12 cellular contexts compared by ENCODE assay signal in the genomic region with DNA sequence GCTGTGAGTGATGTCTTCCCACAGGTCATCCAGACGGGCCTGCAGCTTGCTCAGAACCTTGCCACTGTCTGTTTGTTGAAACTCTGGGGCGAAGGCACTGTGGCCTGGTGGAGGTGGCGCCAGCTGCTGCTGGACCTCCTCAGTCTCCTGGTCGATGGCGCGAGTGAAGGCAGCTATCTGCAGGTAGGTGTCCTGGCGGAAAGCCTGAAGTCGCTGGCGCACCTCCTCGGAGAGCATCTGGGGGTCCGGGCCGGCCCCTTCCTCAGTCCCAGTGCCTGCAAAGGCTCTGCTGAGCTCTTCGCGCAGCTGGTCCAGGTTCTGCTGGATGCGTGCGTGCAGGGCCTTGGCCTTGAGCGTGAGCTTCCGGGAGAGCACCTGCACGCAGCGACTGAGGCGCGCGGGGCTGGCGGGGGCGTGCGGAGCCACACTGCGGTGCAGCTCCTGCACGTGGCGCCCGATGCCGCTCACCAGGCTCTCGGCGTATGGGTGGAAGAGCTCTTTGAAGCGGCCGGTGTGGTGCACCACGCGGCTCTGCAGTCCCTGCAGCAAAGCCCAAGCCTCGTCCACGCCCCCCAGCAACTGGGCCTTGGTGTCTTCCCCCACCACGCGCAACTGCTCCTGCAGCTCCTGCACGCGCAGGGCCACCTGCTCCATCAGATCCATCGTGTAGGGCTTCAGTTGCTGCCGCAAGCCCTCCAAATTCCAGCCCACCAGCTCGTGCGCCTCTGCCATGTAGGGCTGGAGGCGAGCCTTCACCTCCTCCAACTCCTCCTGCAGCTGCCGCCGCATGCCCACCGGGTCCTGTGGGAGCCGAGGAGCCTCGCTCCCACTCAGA. TPM values are rescaled to one million over a fixed set of nuclear protein-coding genes. Genes with fewer than 3 reads are reported as not detected.
"Had no signal": no experiment of that assay in that cellular context is flagged by ENCODE, and none has a peak within 500 bp of the region (broad histone marks: within the 10 kb centered on the region; RNA-seq: fewer than 3 reads in every experiment).

No MANE protein-coding gene starts in this region.

- H3K36me3 ChIP-seq: breast epithelium had no signal

- H3K27me3 ChIP-seq: pancreas, thyroid gland had no signal

- DNase-seq: mammary epithelial cell had no signal

- H3K4me3 ChIP-seq: pancreas, thyroid gland had no signal

- H3K27ac ChIP-seq: breast epithelium, pancreas, thyroid gland had no signal

- H3K9me3 ChIP-seq: breast epithelium, pancreas, thyroid gland had no signal

RNA-seq across cellular contexts. Expression of a gene that starts 1.3 kb away (rescaled TPM):
- total RNA-seq: aorta, breast epithelium, chondrocyte, dermis microvascular lymphatic vessel endothelial cell, esophagus mucosa, glomerular endothelial cell, mammary epithelial cell, renal cortical epithelial cell, thyroid gland had no signal
- polyA plus RNA-seq: aorta, mammary epithelial cell, neural cell had no signal

RNA-seq across cellular contexts. Expression of a gene that starts 32.7 kb away (rescaled TPM):
- total RNA-seq: aorta, chondrocyte, dermis microvascular lymphatic vessel endothelial cell, esophagus mucosa, glomerular endothelial cell, mammary epithelial cell, mucosa of gallbladder, pancreas, renal cortical epithelial cell, thyroid gland had no signal
- polyA plus RNA-seq: mammary epithelial cell, neural cell had no signal

RNA-seq across cellular contexts. Expression of a gene that starts 39.3 kb away (rescaled TPM):
- total RNA-seq: aorta, breast epithelium, chondrocyte, dermis microvascular lymphatic vessel endothelial cell, glomerular endothelial cell, mammary epithelial cell, renal cortical epithelial cell, thyroid gland had no signal
- polyA plus RNA-seq: mammary epithelial cell, neural cell had no signal
